21 cellular contexts compared by ENCODE assay signal in the genomic region with DNA sequence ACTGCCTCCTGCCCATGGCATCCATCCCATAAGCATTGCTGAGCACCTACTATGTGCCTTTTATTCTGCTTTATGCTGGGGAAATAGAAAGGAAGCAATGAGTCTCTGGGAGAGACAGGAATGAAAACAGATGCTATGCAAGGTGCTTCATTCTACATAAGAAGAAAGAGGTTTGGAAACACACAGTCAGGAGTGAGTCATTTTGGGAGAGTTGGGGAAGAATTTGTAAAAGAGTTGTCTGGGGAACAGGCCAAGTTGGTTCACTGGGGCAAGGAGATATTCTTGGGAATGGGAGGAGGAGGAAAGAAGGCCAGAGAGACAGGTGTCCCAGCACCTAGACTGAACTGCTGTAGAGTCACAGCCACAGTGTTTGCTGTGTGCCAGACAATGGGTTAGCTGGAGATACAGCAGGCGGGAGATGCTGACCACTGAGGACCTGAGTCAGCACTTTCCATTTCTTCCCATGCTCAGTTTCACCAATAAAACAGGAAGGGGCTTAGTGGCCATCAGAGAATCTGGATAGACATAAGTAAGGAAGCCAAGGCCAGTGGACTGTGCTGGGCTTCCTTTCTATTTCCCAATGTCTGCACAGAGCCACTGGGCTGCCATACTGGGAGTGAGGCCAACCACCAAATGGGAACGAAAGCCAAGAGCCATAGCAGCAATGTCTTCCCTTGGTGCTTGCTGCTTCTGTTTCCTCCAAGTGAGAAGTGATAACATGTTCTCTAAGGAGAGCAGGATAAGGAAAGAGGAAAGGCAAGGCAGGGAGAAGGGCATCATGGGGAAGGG.
DNase-seq lines count a peak whose midpoint lies in the region; ATAC-seq, FAIRE-seq and TF ChIP-seq lines count a peak whose summit lies in the region.
"Had no signal": no experiment of that assay in that cellular context is flagged by ENCODE, and none has a peak within 500 bp of the region (broad histone marks: within the 10 kb centered on the region; RNA-seq: fewer than 3 reads in every experiment).

No MANE protein-coding gene starts in this region.

- no peaks in the 10 kb centered on the region for H3K9me2 ChIP-seq in PC-3 (replicated peaks; ENCODE audit: low read length)

- no peaks in the 10 kb centered on the region for H4K20me1 ChIP-seq in PC-3 (ENCODE audit: low read length)

- POLR2A ChIA-PET in PC-3 (lab: Charles Lee; ENCODE audit: unreplicated experiment): no interaction called here

- no peaks in the 10 kb centered on the region for H3K27me3 ChIP-seq in left ventricle myocardium inferior (ENCODE audit: low read depth)
- H3K27me3 ChIP-seq in PC-3 (ENCODE audit: low read length): no peaks in the 10 kb centered on the region
- H3K27me3 ChIP-seq: neural progenitor cell, thyroid gland had no signal

- intact Hi-C loops in Right ventricle myocardium inferior (cut with DNase I): no loop called here
- intact Hi-C loops in left ventricle myocardium inferior (cut with micrococcal nuclease): no loop called here
- intact Hi-C loops in PC-3 (cut with micrococcal nuclease): no loop called here

- H3K36me3 ChIP-seq in left ventricle myocardium inferior: no peaks in the 10 kb centered on the region
- no peaks in the 10 kb centered on the region; the same call in 1 of the 2 replicates for H3K36me3 ChIP-seq in PC-3 (ENCODE audit: low read depth, low read length)
- H3K36me3 ChIP-seq: neural progenitor cell, thyroid gland had no signal

- no peaks in the 10 kb centered on the region for H3K79me2 ChIP-seq in PC-3 (ENCODE audit: low read length)

- no peak overlapping the region for H3K27ac ChIP-seq in left ventricle myocardium inferior (replicated peaks)
- H3K27ac ChIP-seq in PC-3 (ENCODE audit: low read length): no peak overlapping the region
- H3K27ac ChIP-seq: neural progenitor cell, thyroid gland had no signal

- peak; percentile 55 for ATAC-seq in Right ventricle myocardium inferior
- ATAC-seq in PC-3: peak; percentile 67
- ATAC-seq: CD8-positive, alpha-beta T cell; GM23338 had no signal

- H3K27me3 Mint-ChIP-seq in immature natural killer cell (ENCODE audit: low read depth in 3 of 3): peaks cover 5 to 13% (median 10%) of the 10 kb centered on the region in 3 donors

- no peak for FAIRE-seq in GM12891 (lab: Jason Lieb, UNC)
- FAIRE-seq: A204.1, GM18507 had no signal

- H3K4me3 ChIP-seq in left ventricle myocardium inferior: no peak overlapping the region
- no peak overlapping the region for H3K4me3 ChIP-seq in PC-3 (ENCODE audit: low read length)
- H3K4me3 ChIP-seq: GM23338, neural progenitor cell, thyroid gland had no signal

- H3K36me3 Mint-ChIP-seq in immature natural killer cell: no peaks in the 10 kb centered on the region
- H3K36me3 Mint-ChIP-seq: CD8-positive, alpha-beta T cell; neural progenitor cell had no signal

- H3K9ac ChIP-seq in PC-3 (ENCODE audit: low read length): no peak overlapping the region
- H3K9ac ChIP-seq: neural progenitor cell had no signal

- H3K4me2 ChIP-seq in PC-3 (ENCODE audit: low read length): no peak overlapping the region
- H3K4me2 ChIP-seq: GM23338, neural progenitor cell had no signal

- H3K9me3 Mint-ChIP-seq in immature natural killer cell: peaks cover 0 to 3% (median 0%) of the 10 kb centered on the region in 6 donors
- H3K9me3 Mint-ChIP-seq: CD8-positive, alpha-beta T cell; neural progenitor cell had no signal

- no peak for DNase-seq in Right ventricle myocardium inferior (ENCODE audit: missing footprints)
- no peak for DNase-seq in left ventricle myocardium inferior
- DNase-seq in PC-3: peak; percentile 64
- peak; percentile 47 for DNase-seq in fibroblast of gingiva (ENCODE audit: low read depth)
- DNase-seq in stromal cell of bone marrow (ENCODE audit: low read depth): peak; percentile 55
- DNase-seq in activated naive CD4-positive, alpha-beta T cell treated with Interleukin-2 at 50 U/mL for 16 hours: no peak
- DNase-seq in immature natural killer cell: no peak
- DNase-seq in GM12891 (ENCODE audit: insufficient read length, low spot score): no peak
- DNase-seq: activated CD4-positive, alpha-beta T cell treated with anti-CD3 and anti-CD28 coated beads for 4 hours; activated CD8-positive, alpha-beta memory T cell treated with anti-CD3 and anti-CD28 coated beads, Interleukin-2, amount 50 U/mL, for 4 hours; activated effector memory CD4-positive, alpha-beta T cell treated with Interleukin-2 at 50 U/mL for 16 hours; CD8-positive, alpha-beta T cell; effector memory CD4-positive, alpha-beta T cell; left cardiac atrium; NCI-H2029 treated with DMSO at 0.1 percent for 48 hours; NCI-H524; thyroid gland had no signal

- BruUV-seq in PC-3 (replicated peaks; lab: Mats Ljungman, UMichigan): no TSS peak

- no peaks in the 10 kb centered on the region for H3K4me1 Mint-ChIP-seq in immature natural killer cell
- H3K4me1 Mint-ChIP-seq: GM23338, neural progenitor cell had no signal

- no peak overlapping the region for H2AFZ ChIP-seq in PC-3 (ENCODE audit: low read length)
- H2AFZ ChIP-seq: GM23338, neural progenitor cell had no signal

- peaks cover 9% of the 10 kb centered on the region for H3K9me3 ChIP-seq in left ventricle myocardium inferior (replicated peaks)
- no peaks in the 10 kb centered on the region for H3K9me3 ChIP-seq in PC-3 (ENCODE audit: low read length)
- H3K9me3 ChIP-seq: thyroid gland had no signal

- TF ChIP-seq CTCF in left ventricle myocardium inferior (IDR thresholded peaks at IDR 0.05; ENCODE audit: borderline replicate concordance): no peak
- no peak for TF ChIP-seq CTCF in PC-3 (conservative IDR thresholded peaks at IDR 0.05; ENCODE audit: low read depth, low read length)

- no peak for TF ChIP-seq POLR2A in GM12891 (IDR thresholded peaks at IDR 0.05; ENCODE audit: low read depth, low read length)

- H3K27ac Mint-ChIP-seq in immature natural killer cell: no peak overlapping the region
- H3K27ac Mint-ChIP-seq: CD8-positive, alpha-beta T cell; GM23338 had no signal

- CTCF ChIA-PET in PC-3 (lab: Charles Lee): interaction anchor here (0.8 kb wide), 1 partner anchor 27 kb away, joined by 3 read pairs; no protein-coding TSS in a partner anchor

- H3F3A ChIP-seq in PC-3 (ENCODE audit: low read length, unreplicated experiment): no peaks in the 10 kb centered on the region

- no peak overlapping the region for H3K4me3 Mint-ChIP-seq in immature natural killer cell
- H3K4me3 Mint-ChIP-seq: CD8-positive, alpha-beta T cell; GM23338; neural progenitor cell had no signal

- no peaks in the 10 kb centered on the region for H3K4me1 ChIP-seq in left ventricle myocardium inferior
- H3K4me1 ChIP-seq in PC-3 (ENCODE audit: insufficient read depth, low read length): peaks cover 11% of the 10 kb centered on the region; the same call in 1 of the 2 replicates
- H3K4me1 ChIP-seq: neural progenitor cell had no signal

TF ChIP-seq in GM12891, 5 proteins besides CTCF, POLR2A, EP300 and RAD21:
- no peak for TF ChIP-seq POU2F2 (IDR thresholded peaks at IDR 0.05; ENCODE audit: low read depth, low read length)
- no peak for TF ChIP-seq POLR2AphosphoS5 (IDR thresholded peaks at IDR 0.05; ENCODE audit: low read depth, low read length)
- no peak for TF ChIP-seq PAX5 (IDR thresholded peaks at IDR 0.05; ENCODE audit: insufficient read depth, low read length, severe bottlenecking)
- TF ChIP-seq SPI1 (IDR thresholded peaks at IDR 0.05; ENCODE audit: low read depth, low read length): no peak

Comparison
In these comparisons a context has a peak if more than half of its experiments do, and no peak if none do; other contexts are left out.
1. DNase-seq: peak in PC-3 (single experiment), fibroblast of gingiva (single experiment) and stromal cell of bone marrow (single experiment); none in Right ventricle myocardium inferior (single experiment), left ventricle myocardium inferior (single experiment), activated naive CD4-positive, alpha-beta T cell treated with Interleukin-2 at 50 U/mL for 16 hours (single experiment), immature natural killer cell (0 of 3) and GM12891 (single experiment).